Comparison of ENCODE assay signal across 8 cellular contexts in genomic region chr5:150409638-150410523, GRCh38. TPM values are rescaled to one million over a fixed set of nuclear protein-coding genes. Genes with fewer than 3 reads are reported as not detected.
DNase-seq lines count a peak whose midpoint lies in the region; ATAC-seq and TF ChIP-seq lines count a peak whose summit lies in the region.

No MANE protein-coding gene starts in this region.

- peaks cover 89% of the 10 kb centered on the region for H3K36me3 Mint-ChIP-seq in effector memory CD8-positive, alpha-beta T cell (ENCODE audit: insufficient read depth)

- peak overlapping the region; percentile 77 for H3K4me3 ChIP-seq in lower lobe of right lung

- no peaks in the 10 kb centered on the region for H3K9me3 Mint-ChIP-seq in effector memory CD8-positive, alpha-beta T cell

- H3K4me1 Mint-ChIP-seq in effector memory CD8-positive, alpha-beta T cell (ENCODE audit: low read depth in 2 of 2) = peaks cover 44% of the 10 kb centered on the region in 2 donors

- peak overlapping the region; percentile 100 for H3K27ac Mint-ChIP-seq in effector memory CD8-positive, alpha-beta T cell

- no peaks in the 10 kb centered on the region for H3K9me3 ChIP-seq in lower lobe of right lung

- H3K36me3 ChIP-seq in lower lobe of right lung = peaks cover 48% of the 10 kb centered on the region

- peak; percentile 98 for DNase-seq in Ammon's horn (ENCODE audit: low spot score)
- DNase-seq in NCI-H446 (lab: John Stamatoyannopoulos, UW) = peak; percentile 82 to 91
- DNase-seq in activated CD4-positive, alpha-beta T cell treated with anti-CD3 and anti-CD28 coated beads for 48 hours = peak; percentile 62
- peak in 2 of 3 experiments; percentile 44 to 52 for DNase-seq in effector memory CD8-positive, alpha-beta T cell
- peak; percentile 84 for DNase-seq in lower lobe of right lung
- DNase-seq in stimulated activated naive CD8-positive, alpha-beta T cell treated with anti-CD3 and anti-CD28 coated beads, Interleukin-15, Interleukin-2, amounts not matched to agents 100 U/mL and 50 U/mL, for 24 hours = peak; percentile 55

- H3K27ac ChIP-seq in lower lobe of right lung = peak overlapping the region; percentile 99

- TF ChIP-seq CTCF in lower lobe of right lung (IDR thresholded peaks at IDR 0.05) = no peak

- H3K4me3 Mint-ChIP-seq in effector memory CD8-positive, alpha-beta T cell = peak overlapping the region; percentile 98 to 100

- H3K4me1 ChIP-seq in lower lobe of right lung = peaks cover 38% of the 10 kb centered on the region

- ATAC-seq in GM18873 (IDR thresholded peaks at IDR 0.05; ENCODE audit: low FRiP score, unreplicated experiment) = peak; percentile 32
- peak; percentile 29 for ATAC-seq in HG03354 (IDR thresholded peaks at IDR 0.05; ENCODE audit: poor library complexity, severe bottlenecking, unreplicated experiment)
- no peak for ATAC-seq in effector memory CD8-positive, alpha-beta T cell (replicated peaks)
- peak; percentile 76 to 81 for ATAC-seq in lower lobe of right lung
- peak; percentile 33 for ATAC-seq in stimulated activated naive CD8-positive, alpha-beta T cell treated with anti-CD3 and anti-CD28 coated beads, Interleukin-15, Interleukin-2, amounts not matched to agents 100 U/mL and 50 U/mL, for 24 hours

- intact Hi-C loops in lower lobe of right lung (cut with DNase I) = no loop called here

- H3K27me3 Mint-ChIP-seq in effector memory CD8-positive, alpha-beta T cell = no peaks in the 10 kb centered on the region

- H3K27me3 ChIP-seq in lower lobe of right lung (ENCODE audit: low read depth) = no peaks in the 10 kb centered on the region

RNA-seq across cellular contexts. Expression of gene CD74, which starts 2.8 kb away (rescaled TPM):
- total RNA-seq in lower lobe of right lung = 4,221 TPM

RNA-seq across cellular contexts. Expression of gene RPS14, which starts 39.7 kb away (rescaled TPM):
- 1,651 TPM for total RNA-seq in lower lobe of right lung

RNA-seq across cellular contexts. Expression of gene TCOF1, which starts 52.4 kb away (rescaled TPM):
- total RNA-seq in lower lobe of right lung = 27.1 TPM

Comparison
In these comparisons a context has a peak if more than half of its experiments do, and no peak if none do; other contexts are left out.
1. DNase-seq: peak in every context shown above with its lines; median percentile 98 in Ammon's horn; 86 in NCI-H446; 84 in lower lobe of right lung; 62 in activated CD4-positive, alpha-beta T cell treated with anti-CD3 and anti-CD28 coated beads for 48 hours; 55 in stimulated activated naive CD8-positive, alpha-beta T cell treated with anti-CD3 and anti-CD28 coated beads, Interleukin-15, Interleukin-2, amounts not matched to agents 100 U/mL and 50 U/mL, for 24 hours; 48 in effector memory CD8-positive, alpha-beta T cell.